In genomic region chr22:20993304-20994127, GRCh38 we compare ENCODE assay signal across 1 cellular context.
TF ChIP-seq lines count a peak whose summit lies in the region.

No MANE protein-coding gene starts in this region.

TF ChIP-seq in K562, 482 proteins besides CTCF, POLR2A, EP300 and RAD21 (continued from another document):
- TF ChIP-seq CREB5 (CRISPR knock-in tag; IDR thresholded peaks at IDR 0.05) (no peak), NFATC3 (IDR thresholded peaks at IDR 0.05) (no peak), IFI16 (CRISPR knock-in tag; IDR thresholded peaks at IDR 0.05) (no peak), WHSC1 (IDR thresholded peaks at IDR 0.05; ENCODE audit: low read length) (peak; percentile 63), U2AF1 (optimal IDR thresholded peaks at IDR 0.05; ENCODE audit: low read depth, low read length) (no peak), HOMEZ (CRISPR knock-in tag; IDR thresholded peaks at IDR 0.05) (no peak), SNAPC5 (CRISPR knock-in tag; IDR thresholded peaks at IDR 0.05) (no peak), HMGN3 (IDR thresholded peaks at IDR 0.05; ENCODE audit: borderline replicate concordance, extremely low read depth, insufficient read length, low read depth, low read length) (no peak), STAT5A (IDR thresholded peaks at IDR 0.05; ENCODE audit: borderline replicate concordance, low read length) (no peak), HDAC1 (IDR thresholded peaks at IDR 0.05) (no peak), ZNF263 (CRISPR knock-in tag; IDR thresholded peaks at IDR 0.05; ENCODE audit: borderline replicate concordance) (no peak), ZNF395 (CRISPR knock-in tag; IDR thresholded peaks at IDR 0.05) (no peak), PKNOX1 (IDR thresholded peaks at IDR 0.05) (no peak), MTF1 (CRISPR knock-in tag; IDR thresholded peaks at IDR 0.05; ENCODE audit: borderline replicate concordance) (0 out of 2 replicates have a peak, but pooled peaks have one; percentile 57), HNRNPH1 (optimal IDR thresholded peaks at IDR 0.05; ENCODE audit: low read depth, low read length) (no peak)
TF ChIP-seq in K562: peak in this region for 10.
